ENCODE assay signal across 1 cellular context in genomic region chr7:116228241-116228640, GRCh38.
TF ChIP-seq lines count a peak whose summit lies in the region.

No MANE protein-coding gene starts in this region.

TF ChIP-seq in WTC11, 78 proteins besides CTCF, POLR2A, EP300 and RAD21 (continued from another document):
- no peak for TF ChIP-seq E2F4 (CRISPR knock-in tag; IDR thresholded peaks at IDR 0.05; ENCODE audit: borderline replicate concordance, low read depth)
- no peak for TF ChIP-seq NR2C2 (CRISPR knock-in tag; IDR thresholded peaks at IDR 0.05)
- no peak for TF ChIP-seq EMX1 (CRISPR knock-in tag; IDR thresholded peaks at IDR 0.05)
- TF ChIP-seq NR3C1 (CRISPR knock-in tag; conservative IDR thresholded peaks at IDR 0.05; ENCODE audit: low read depth) = no peak
- TF ChIP-seq ZMAT4 (CRISPR knock-in tag; IDR thresholded peaks at IDR 0.05) = no peak
- TF ChIP-seq AR (CRISPR knock-in tag; IDR thresholded peaks at IDR 0.05) = no peak
- no peak for TF ChIP-seq PRRX2 (CRISPR knock-in tag; IDR thresholded peaks at IDR 0.05)
